2 cellular contexts compared by ENCODE assay signal in genomic region chr13:55653497-55653896, GRCh38.
TF ChIP-seq lines count a peak whose summit lies in the region.

No MANE protein-coding gene starts in this region.

TF ChIP-seq in GM23338, 12 proteins besides CTCF, POLR2A, EP300 and RAD21 (continued from another document):
- TF ChIP-seq NANOG (IDR thresholded peaks at IDR 0.05; ENCODE audit: borderline replicate concordance) (peak; percentile 90), JUNB (IDR thresholded peaks at IDR 0.05; ENCODE audit: unreplicated experiment) (no peak), ZNF462 (CRISPR knock-in tag; IDR thresholded peaks at IDR 0.05) (peak; percentile 81)
TF ChIP-seq in GM23338: peak in this region for 3.

TF ChIP-seq in H1, 55 proteins besides CTCF, POLR2A, EP300 and RAD21 (continued from another document):
- no peak for TF ChIP-seq NRF1 (IDR thresholded peaks at IDR 0.05; ENCODE audit: low read depth, low read length)
- no peak for TF ChIP-seq SRF (IDR thresholded peaks at IDR 0.05; ENCODE audit: low read depth, low read length)
- TF ChIP-seq JUN (IDR thresholded peaks at IDR 0.05; ENCODE audit: low read depth, low read length): no peak
- no peak for TF ChIP-seq SP1 (IDR thresholded peaks at IDR 0.05; ENCODE audit: low read depth, low read length)
- no peak for TF ChIP-seq EGR1 (IDR thresholded peaks at IDR 0.05; ENCODE audit: borderline replicate concordance, low read depth, low read length)
- TF ChIP-seq RFX5 (IDR thresholded peaks at IDR 0.05; ENCODE audit: borderline replicate concordance, low read depth, low read length): no peak
